ENCODE assay signal across 10 cellular contexts in genomic region chr16:62190426-62190825, GRCh38.
DNase-seq lines count a peak whose midpoint lies in the region; ATAC-seq, FAIRE-seq and TF ChIP-seq lines count a peak whose summit lies in the region.
"Had no signal": no experiment of that assay in that cellular context is flagged by ENCODE, and none has a peak within 500 bp of the region (broad histone marks: within the 10 kb centered on the region; RNA-seq: fewer than 3 reads in every experiment).

No MANE protein-coding gene starts in this region.

- H3K4me1 ChIP-seq in esophagus squamous epithelium = no peaks in the 10 kb centered on the region

- 36 to 37% methylated on average over 2 of the region's 2 CpGs for WGBS in esophagus squamous epithelium, 2 donors

- H3K4me3 ChIP-seq in HL-60 (replicated peaks; ENCODE audit: insufficient read depth, low read length) (no peak overlapping the region), esophagus squamous epithelium (no peak overlapping the region)

- H3K27ac ChIP-seq in HL-60 (replicated peaks) = no peak overlapping the region
- no peak overlapping the region for H3K27ac ChIP-seq in esophagus squamous epithelium

- no peak for FAIRE-seq in GM12892 (lab: Jason Lieb, UNC)

- DNase-seq in Ammon's horn (ENCODE audit: low spot score) (peak; percentile 44), HL-60 (ENCODE audit: low read depth in 1 of 2, low spot score in 1 of 2) (no peak), SW480 (ENCODE audit: low spot score) (peak; percentile 26), kidney tubule cell (ENCODE audit: low spot score) (peak; percentile 12), GM12892 (ENCODE audit: insufficient read length) (no peak), esophagus squamous epithelium (lab: John Stamatoyannopoulos, UW) (no peak)
- no peak for DNase-seq in activated effector memory CD4-positive, alpha-beta T cell treated with anti-CD3 and anti-CD28 coated beads, Interleukin-2, amount 50 U/mL, for 16 hours
- DNase-seq: activated T-cell treated with anti-CD3 and anti-CD28 coated beads, Interleukin-2, amount 50 U/mL, for 24 hours had no signal

- H3K36me3 ChIP-seq in esophagus squamous epithelium = no peaks in the 10 kb centered on the region

- no peaks in the 10 kb centered on the region for H3K27me3 ChIP-seq in HL-60 (ENCODE audit: insufficient read depth, poor library complexity, severe bottlenecking)
- H3K27me3 ChIP-seq in esophagus squamous epithelium = no peaks in the 10 kb centered on the region

- peak; percentile 15 for TF ChIP-seq CTCF in HL-60 (IDR thresholded peaks at IDR 0.05; ENCODE audit: insufficient read depth, low read length)
- peak in 2 of 6 experiments; percentile 16 to 21 for TF ChIP-seq CTCF in esophagus squamous epithelium (IDR thresholded peaks at IDR 0.05)

- ATAC-seq in GM18519 (IDR thresholded peaks at IDR 0.05; ENCODE audit: low FRiP score, unreplicated experiment) = no peak
- ATAC-seq: sciatic nerve had no signal

- H3K9me3 ChIP-seq in esophagus squamous epithelium = no peaks in the 10 kb centered on the region

- intact Hi-C loops in esophagus squamous epithelium (cut with DNase I) = no loop called here

- TF ChIP-seq POLR2A in GM12892 (IDR thresholded peaks at IDR 0.05; ENCODE audit: low read depth, low read length) (no peak), esophagus squamous epithelium (IDR thresholded peaks at IDR 0.05) (no peak)

Comparison
In these comparisons a context has a peak if more than half of its experiments do, and no peak if none do; other contexts are left out.
1. DNase-seq: peak in Ammon's horn (single experiment), SW480 (single experiment) and kidney tubule cell (single experiment); none in HL-60 (0 of 2), GM12892 (single experiment), activated effector memory CD4-positive, alpha-beta T cell treated with anti-CD3 and anti-CD28 coated beads, Interleukin-2, amount 50 U/mL, for 16 hours (single experiment) and esophagus squamous epithelium (single experiment).